In the genomic region with DNA sequence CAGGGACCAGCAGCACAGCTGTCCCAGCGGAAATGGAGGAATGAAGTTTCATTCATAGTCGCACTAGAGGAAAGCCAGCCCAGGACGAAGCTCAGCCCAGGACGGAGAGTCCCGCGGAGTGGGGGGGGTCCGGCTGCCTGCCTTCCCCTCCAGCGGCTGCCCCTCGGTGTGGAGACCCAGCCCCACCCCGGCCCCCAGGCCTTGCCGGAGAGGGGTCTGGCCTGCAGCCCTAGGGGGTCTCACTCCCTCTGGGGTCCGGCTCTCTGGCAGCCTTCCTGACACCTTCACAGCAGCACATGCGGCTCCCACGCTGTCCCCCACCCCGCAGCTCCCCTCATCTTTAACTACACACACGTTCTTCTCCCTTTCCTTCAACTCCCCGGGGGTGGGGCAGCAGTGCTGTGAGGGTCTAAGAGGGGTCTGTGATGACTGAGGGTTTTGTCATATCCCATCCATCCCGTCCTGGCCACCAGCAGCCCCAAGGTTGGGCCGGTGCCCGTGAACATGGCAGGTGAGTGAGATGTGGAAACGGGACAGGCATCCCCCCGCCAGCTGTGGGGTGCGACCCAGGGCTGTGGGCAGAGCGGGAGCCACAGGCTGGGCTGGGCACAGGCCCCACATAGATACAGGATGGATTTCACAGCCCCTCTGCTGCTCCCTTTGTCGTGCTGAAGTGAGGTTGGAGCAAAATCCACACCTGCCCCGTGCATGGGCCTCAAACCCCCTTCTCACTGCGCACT, we compare ENCODE assay signal across 24 cellular contexts. TPM values are rescaled to one million over a fixed set of nuclear protein-coding genes. Genes with fewer than 3 reads are reported as not detected.
"Had no signal": no experiment of that assay in that cellular context is flagged by ENCODE, and none has a peak within 500 bp of the region (broad histone marks: within the 10 kb centered on the region; RNA-seq: fewer than 3 reads in every experiment).

No MANE protein-coding gene starts in this region.

- H3K9me3 Mint-ChIP-seq: activated CD4-positive, alpha-beta memory T cell treated with anti-CD3 and anti-CD28 coated beads for 36 hours; activated CD4-positive, alpha-beta T cell treated with anti-CD3 and anti-CD28 coated beads, Interleukin-2, amount 10 ng/mL, durations not matched to agents 24 days and 14 days; effector memory CD8-positive, alpha-beta T cell; naive B cell; type B pancreatic cell had no signal

- H3K4me1 Mint-ChIP-seq: activated CD4-positive, alpha-beta T cell treated with anti-CD3 and anti-CD28 coated beads, Interleukin-2, amount 10 ng/mL, durations not matched to agents 24 days and 14 days; naive B cell had no signal

- H3K4me3 Mint-ChIP-seq: activated CD4-positive, alpha-beta memory T cell treated with anti-CD3 and anti-CD28 coated beads for 36 hours; activated CD4-positive, alpha-beta T cell treated with anti-CD3 and anti-CD28 coated beads, Interleukin-2, amount 10 ng/mL, durations not matched to agents 24 days and 14 days; effector memory CD8-positive, alpha-beta T cell; naive B cell; type B pancreatic cell had no signal

- H3K27me3 ChIP-seq: vagina had no signal

- H3K36me3 ChIP-seq: brain microvascular endothelial cell, gastrocnemius medialis, left lung, sigmoid colon, spleen, thoracic aorta, vagina had no signal

- ATAC-seq: effector memory CD8-positive, alpha-beta T cell; gastrocnemius medialis had no signal

- H3K9me3 ChIP-seq: gastrocnemius medialis, left lung, sigmoid colon, spleen, thoracic aorta, vagina had no signal

- DNase-seq: activated CD4-positive, alpha-beta memory T cell treated with anti-CD3 and anti-CD28 coated beads for 36 hours; activated CD4-positive, alpha-beta T cell treated with anti-CD3 and anti-CD28 coated beads, Interleukin-2, amount 10 ng/mL, durations not matched to agents 24 days and 14 days; activated CD4-positive, CD25-positive, alpha-beta regulatory T cell treated with anti-CD3 and anti-CD28 coated beads, Interleukin-2, amount 50 U/mL, for 72 hours; activated CD8-positive, alpha-beta memory T cell treated with anti-CD3 and anti-CD28 coated beads, Interleukin-2, amount 50 U/mL, for 4 hours; activated gamma-delta T cell treated with Interleukin-2 at 50 U/mL for 16 hours; activated naive CD4-positive, alpha-beta T cell treated with anti-CD3 and anti-CD28 coated beads, Interleukin-2, amount 50 U/mL, for 16 hours; activated T-cell treated with anti-CD3 and anti-CD28 coated beads, Interleukin-2, amount 50 U/mL, for 1 hour; amniotic stem cell; brain microvascular endothelial cell; caudate nucleus; cortex of kidney; effector memory CD8-positive, alpha-beta T cell; erythroblast; gastrocnemius medialis; kidney glomerular epithelial cell; naive B cell; sigmoid colon; spleen; stimulated activated naive CD4-positive, alpha-beta T cell treated with Interleukin-2 at 50 U/mL for 16 hours; T-helper 2 cell had no signal

- H3K27me3 Mint-ChIP-seq: activated CD4-positive, alpha-beta T cell treated with anti-CD3 and anti-CD28 coated beads, Interleukin-2, amount 10 ng/mL, durations not matched to agents 24 days and 14 days had no signal

- H3K27ac Mint-ChIP-seq: activated CD4-positive, alpha-beta memory T cell treated with anti-CD3 and anti-CD28 coated beads for 36 hours; activated CD4-positive, alpha-beta T cell treated with anti-CD3 and anti-CD28 coated beads, Interleukin-2, amount 10 ng/mL, durations not matched to agents 24 days and 14 days; effector memory CD8-positive, alpha-beta T cell; type B pancreatic cell had no signal

- H3K4me1 ChIP-seq: left lung had no signal

- H3K4me3 ChIP-seq: left lung, sigmoid colon, spleen, thoracic aorta, vagina had no signal

- H3K27ac ChIP-seq: brain microvascular endothelial cell, gastrocnemius medialis, left lung, thoracic aorta had no signal

- H3K36me3 Mint-ChIP-seq: activated CD4-positive, alpha-beta memory T cell treated with anti-CD3 and anti-CD28 coated beads for 36 hours; naive B cell; type B pancreatic cell had no signal

RNA-seq across cellular contexts. Expression of gene DLL1, which starts 41.8 kb away (rescaled TPM):
- total RNA-seq: activated CD4-positive, alpha-beta T cell treated with anti-CD3 and anti-CD28 coated beads, Interleukin-2, amount 10 ng/mL, durations not matched to agents 24 days and 14 days had no signal
